ENCODE assay signal across 1 cellular context in the genomic region with DNA sequence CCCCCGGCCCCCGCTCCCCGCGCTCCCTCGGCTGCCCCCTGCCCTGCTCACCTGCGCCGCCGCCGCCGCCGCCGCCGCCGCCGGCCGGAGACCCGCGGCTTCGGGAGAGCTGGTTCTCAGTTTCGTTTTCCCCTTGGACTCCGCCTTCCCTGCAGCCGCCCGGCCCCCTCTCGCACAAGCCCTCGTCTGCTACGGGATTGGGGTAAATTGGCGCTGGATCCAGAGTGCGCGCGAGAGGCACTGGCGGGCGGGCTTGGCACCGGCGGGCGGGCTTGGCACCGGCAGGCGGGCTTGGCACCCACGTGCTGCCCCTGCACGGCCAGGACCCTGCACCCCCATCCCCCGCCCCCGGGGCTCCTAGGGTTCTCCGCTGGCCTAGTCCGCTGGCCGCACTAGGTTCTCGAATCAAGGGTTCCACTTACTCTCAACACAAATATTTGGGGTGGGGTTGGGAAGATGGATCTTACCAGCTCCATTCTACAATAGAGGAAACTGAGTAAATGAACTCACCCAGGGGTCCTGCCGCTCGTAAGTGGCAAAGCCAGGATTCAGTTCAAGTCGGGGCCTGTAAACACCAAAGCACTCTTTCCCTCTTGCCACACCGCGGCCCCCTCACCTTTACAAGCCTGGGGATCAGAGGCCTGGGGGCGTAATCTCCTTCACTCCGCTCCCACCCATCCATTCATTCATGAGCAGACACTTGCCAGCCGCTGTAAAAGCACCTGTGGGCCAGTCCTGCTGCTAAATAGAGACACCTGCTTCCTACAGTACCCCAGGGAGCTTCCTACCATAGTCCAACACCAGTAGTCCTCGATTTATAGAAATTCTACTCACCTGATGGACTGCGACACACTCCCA.
TF ChIP-seq lines count a peak whose summit lies in the region.

A gene (minus strand): TSS at position 124 of the 858 bp plus-strand sequence. CDS start 9,174 bp downstream, outside the sequence.

TF ChIP-seq in SK-N-SH, 30 proteins besides CTCF, POLR2A, EP300 and RAD21 (continued from another document):
- TF ChIP-seq, protein P1, sequence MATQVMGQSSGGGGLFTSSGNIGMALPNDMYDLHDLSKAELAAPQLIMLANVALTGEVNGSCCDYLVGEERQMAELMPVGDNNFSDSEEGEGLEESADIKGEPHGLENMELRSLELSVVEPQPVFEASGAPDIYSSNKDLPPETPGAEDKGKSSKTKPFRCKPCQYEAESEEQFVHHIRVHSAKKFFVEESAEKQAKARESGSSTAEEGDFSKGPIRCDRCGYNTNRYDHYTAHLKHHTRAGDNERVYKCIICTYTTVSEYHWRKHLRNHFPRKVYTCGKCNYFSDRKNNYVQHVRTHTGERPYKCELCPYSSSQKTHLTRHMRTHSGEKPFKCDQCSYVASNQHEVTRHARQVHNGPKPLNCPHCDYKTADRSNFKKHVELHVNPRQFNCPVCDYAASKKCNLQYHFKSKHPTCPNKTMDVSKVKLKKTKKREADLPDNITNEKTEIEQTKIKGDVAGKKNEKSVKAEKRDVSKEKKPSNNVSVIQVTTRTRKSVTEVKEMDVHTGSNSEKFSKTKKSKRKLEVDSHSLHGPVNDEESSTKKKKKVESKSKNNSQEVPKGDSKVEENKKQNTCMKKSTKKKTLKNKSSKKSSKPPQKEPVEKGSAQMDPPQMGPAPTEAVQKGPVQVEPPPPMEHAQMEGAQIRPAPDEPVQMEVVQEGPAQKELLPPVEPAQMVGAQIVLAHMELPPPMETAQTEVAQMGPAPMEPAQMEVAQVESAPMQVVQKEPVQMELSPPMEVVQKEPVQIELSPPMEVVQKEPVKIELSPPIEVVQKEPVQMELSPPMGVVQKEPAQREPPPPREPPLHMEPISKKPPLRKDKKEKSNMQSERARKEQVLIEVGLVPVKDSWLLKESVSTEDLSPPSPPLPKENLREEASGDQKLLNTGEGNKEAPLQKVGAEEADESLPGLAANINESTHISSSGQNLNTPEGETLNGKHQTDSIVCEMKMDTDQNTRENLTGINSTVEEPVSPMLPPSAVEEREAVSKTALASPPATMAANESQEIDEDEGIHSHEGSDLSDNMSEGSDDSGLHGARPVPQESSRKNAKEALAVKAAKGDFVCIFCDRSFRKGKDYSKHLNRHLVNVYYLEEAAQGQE (IDR thresholded peaks at IDR 0.05; ENCODE audit: low read depth, low read length), result no peak
- TF ChIP-seq FOSL2 (IDR thresholded peaks at IDR 0.05; ENCODE audit: borderline replicate concordance, low read depth) (no peak), JUND (IDR thresholded peaks at IDR 0.05) (no peak), RXRA (IDR thresholded peaks at IDR 0.05; ENCODE audit: borderline replicate concordance, low read depth) (no peak), TEAD4 (IDR thresholded peaks at IDR 0.05; ENCODE audit: borderline replicate concordance, insufficient read depth) (no peak), FOXM1 (IDR thresholded peaks at IDR 0.05; ENCODE audit: low read depth) (no peak), RFX5 (IDR thresholded peaks at IDR 0.05; ENCODE audit: low read length) (no peak), SMC3 (IDR thresholded peaks at IDR 0.05; ENCODE audit: low read depth, low read length) (no peak), GABPA (IDR thresholded peaks at IDR 0.05; ENCODE audit: low read depth) (no peak), NRF1 (IDR thresholded peaks at IDR 0.05; ENCODE audit: low read depth, low read length) (0 out of 2 replicates have a peak, but pooled peaks have one; percentile 30), POLR2AphosphoS5 (IDR thresholded peaks at IDR 0.05; ENCODE audit: low read depth, low read length) (peak; percentile 15; the same call in 1 of the 2 replicates), TAF1 (IDR thresholded peaks at IDR 0.05; ENCODE audit: borderline replicate concordance, low read depth, low read length) (0 out of 2 replicates have a peak, but pooled peaks have one; percentile 59), EZH2phosphoT487 (IDR thresholded peaks at IDR 0.05; ENCODE audit: borderline replicate concordance, low read depth) (no peak), YY1 (IDR thresholded peaks at IDR 0.05; ENCODE audit: low read depth) (no peak), NFIC (IDR thresholded peaks at IDR 0.05; ENCODE audit: borderline replicate concordance) (peak; percentile 18; the same call in 1 of the 2 replicates)
- TF ChIP-seq, protein P2, sequence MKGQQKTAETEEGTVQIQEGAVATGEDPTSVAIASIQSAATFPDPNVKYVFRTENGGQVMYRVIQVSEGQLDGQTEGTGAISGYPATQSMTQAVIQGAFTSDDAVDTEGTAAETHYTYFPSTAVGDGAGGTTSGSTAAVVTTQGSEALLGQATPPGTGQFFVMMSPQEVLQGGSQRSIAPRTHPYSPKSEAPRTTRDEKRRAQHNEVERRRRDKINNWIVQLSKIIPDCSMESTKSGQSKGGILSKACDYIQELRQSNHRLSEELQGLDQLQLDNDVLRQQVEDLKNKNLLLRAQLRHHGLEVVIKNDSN (IDR thresholded peaks at IDR 0.05; ENCODE audit: borderline replicate concordance, low read depth), result no peak
- TF ChIP-seq, protein P3, sequence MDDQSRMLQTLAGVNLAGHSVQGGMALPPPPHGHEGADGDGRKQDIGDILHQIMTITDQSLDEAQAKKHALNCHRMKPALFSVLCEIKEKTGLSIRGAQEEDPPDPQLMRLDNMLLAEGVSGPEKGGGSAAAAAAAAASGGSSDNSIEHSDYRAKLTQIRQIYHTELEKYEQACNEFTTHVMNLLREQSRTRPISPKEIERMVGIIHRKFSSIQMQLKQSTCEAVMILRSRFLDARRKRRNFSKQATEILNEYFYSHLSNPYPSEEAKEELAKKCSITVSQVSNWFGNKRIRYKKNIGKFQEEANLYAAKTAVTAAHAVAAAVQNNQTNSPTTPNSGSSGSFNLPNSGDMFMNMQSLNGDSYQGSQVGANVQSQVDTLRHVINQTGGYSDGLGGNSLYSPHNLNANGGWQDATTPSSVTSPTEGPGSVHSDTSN (IDR thresholded peaks at IDR 0.05), result no peak
- TF ChIP-seq, protein P4, sequence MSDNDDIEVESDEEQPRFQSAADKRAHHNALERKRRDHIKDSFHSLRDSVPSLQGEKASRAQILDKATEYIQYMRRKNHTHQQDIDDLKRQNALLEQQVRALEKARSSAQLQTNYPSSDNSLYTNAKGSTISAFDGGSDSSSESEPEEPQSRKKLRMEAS (IDR thresholded peaks at IDR 0.05; ENCODE audit: low read depth), result peak; percentile 81
- TF ChIP-seq, protein P5, sequence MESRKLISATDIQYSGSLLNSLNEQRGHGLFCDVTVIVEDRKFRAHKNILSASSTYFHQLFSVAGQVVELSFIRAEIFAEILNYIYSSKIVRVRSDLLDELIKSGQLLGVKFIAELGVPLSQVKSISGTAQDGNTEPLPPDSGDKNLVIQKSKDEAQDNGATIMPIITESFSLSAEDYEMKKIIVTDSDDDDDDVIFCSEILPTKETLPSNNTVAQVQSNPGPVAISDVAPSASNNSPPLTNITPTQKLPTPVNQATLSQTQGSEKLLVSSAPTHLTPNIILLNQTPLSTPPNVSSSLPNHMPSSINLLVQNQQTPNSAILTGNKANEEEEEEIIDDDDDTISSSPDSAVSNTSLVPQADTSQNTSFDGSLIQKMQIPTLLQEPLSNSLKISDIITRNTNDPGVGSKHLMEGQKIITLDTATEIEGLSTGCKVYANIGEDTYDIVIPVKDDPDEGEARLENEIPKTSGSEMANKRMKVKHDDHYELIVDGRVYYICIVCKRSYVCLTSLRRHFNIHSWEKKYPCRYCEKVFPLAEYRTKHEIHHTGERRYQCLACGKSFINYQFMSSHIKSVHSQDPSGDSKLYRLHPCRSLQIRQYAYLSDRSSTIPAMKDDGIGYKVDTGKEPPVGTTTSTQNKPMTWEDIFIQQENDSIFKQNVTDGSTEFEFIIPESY (IDR thresholded peaks at IDR 0.05; ENCODE audit: borderline replicate concordance, low read depth), result peak; percentile 95
